1 cellular context compared by ENCODE assay signal in the genomic region with DNA sequence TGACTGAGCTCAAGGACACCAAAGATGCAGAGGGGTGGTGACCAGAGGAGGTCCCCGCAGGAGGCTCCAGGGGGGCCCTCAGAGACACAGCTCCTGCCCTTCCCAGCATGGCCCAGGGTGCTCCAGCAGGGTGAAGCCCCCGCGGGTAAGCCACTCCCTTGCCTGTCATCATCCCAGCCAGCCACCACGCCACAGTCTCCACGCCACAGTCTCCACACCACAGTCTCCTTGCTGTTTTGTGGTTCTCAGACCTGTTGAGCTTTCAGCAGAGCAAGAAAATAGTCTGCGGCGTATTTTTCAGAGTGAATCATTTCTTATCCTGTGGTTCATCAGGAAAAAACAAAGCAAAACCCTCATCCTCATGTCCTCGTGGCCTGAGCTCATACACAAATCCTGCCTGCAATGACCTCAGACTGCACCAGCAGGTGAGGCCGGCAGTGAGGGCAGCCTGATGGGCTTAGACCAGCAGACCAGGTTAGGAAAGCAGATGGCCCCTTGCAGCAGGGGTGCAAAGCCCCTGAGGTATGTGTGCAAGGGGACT.
TF ChIP-seq lines count a peak whose summit lies in the region.

No MANE protein-coding gene starts in this region.

TF ChIP-seq in H1, 55 proteins besides CTCF, POLR2A, EP300 and RAD21 (continued from another document):
- TF ChIP-seq, protein P1, sequence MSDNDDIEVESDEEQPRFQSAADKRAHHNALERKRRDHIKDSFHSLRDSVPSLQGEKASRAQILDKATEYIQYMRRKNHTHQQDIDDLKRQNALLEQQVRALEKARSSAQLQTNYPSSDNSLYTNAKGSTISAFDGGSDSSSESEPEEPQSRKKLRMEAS (IDR thresholded peaks at IDR 0.05): no peak
- TF ChIP-seq RBBP5 (IDR thresholded peaks at IDR 0.05; ENCODE audit: borderline replicate concordance, low read depth, low read length) (no peak), SIN3A (conservative IDR thresholded peaks at IDR 0.05 in 1 of 2, IDR thresholded peaks at IDR 0.05 in 1 of 2; ENCODE audit: low read depth in 1 of 2, low read length in 2 of 2) (no peak), CEBPB (IDR thresholded peaks at IDR 0.05; ENCODE audit: low read depth, low read length) (no peak), KDM4A (IDR thresholded peaks at IDR 0.05; ENCODE audit: low read depth, low read length, severe bottlenecking) (no peak), POLR2AphosphoS5 (IDR thresholded peaks at IDR 0.05; ENCODE audit: low read depth, low read length) (no peak), BACH1 (IDR thresholded peaks at IDR 0.05; ENCODE audit: low read length) (no peak), SRF (IDR thresholded peaks at IDR 0.05; ENCODE audit: low read depth, low read length) (no peak), JUN (IDR thresholded peaks at IDR 0.05; ENCODE audit: low read depth, low read length) (no peak), RFX5 (IDR thresholded peaks at IDR 0.05; ENCODE audit: borderline replicate concordance, low read depth, low read length) (no peak), GTF2F1 (IDR thresholded peaks at IDR 0.05; ENCODE audit: borderline replicate concordance, low read depth, low read length) (no peak)
